Comparison of ENCODE assay signal across 8 cellular contexts in the genomic region with DNA sequence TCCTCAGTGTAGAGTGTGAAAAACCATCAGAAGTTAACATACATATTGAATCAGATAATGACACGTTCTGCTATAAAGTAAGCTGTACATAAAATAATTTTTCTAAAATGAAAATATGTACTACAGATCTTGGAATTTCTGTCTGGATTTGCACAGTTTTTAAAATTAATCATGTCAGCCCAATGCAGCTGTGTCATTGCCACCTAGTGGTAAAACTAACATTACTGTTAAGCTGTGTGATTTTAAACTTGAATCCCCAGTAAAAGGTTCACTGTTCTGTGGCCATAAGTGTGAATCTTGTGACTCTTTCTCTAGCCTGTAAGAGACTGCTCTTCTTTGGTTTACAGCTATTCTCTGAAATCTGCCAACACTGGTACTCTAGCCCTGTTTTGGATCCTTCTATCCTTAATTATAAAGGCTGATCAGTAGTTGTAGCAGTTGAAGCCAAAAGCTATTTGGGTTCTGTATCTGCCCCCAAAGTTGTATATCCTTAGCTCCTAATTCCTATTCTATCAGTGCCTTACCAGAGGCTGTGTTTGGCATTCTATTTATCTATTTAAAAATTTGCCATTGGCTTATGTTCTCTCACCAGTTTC. TPM values are rescaled to one million over a fixed set of nuclear protein-coding genes. Genes with fewer than 3 reads are reported as not detected.
DNase-seq lines count a peak whose midpoint lies in the region; ATAC-seq, FAIRE-seq and TF ChIP-seq lines count a peak whose summit lies in the region.

No MANE protein-coding gene starts in this region.

- H3K9me3 Mint-ChIP-seq in brain = peaks cover 0 to 8% (median 4%) of the 10 kb centered on the region in 5 experiments

- H3K27me3 ChIP-seq in right lobe of liver = no peaks in the 10 kb centered on the region
- H3K27me3 ChIP-seq in MG63 = no peaks in the 10 kb centered on the region

- no peak overlapping the region for H3K27ac ChIP-seq in right lobe of liver

- no peak for TF ChIP-seq POLR2A in right lobe of liver (IDR thresholded peaks at IDR 0.05)

- 9% methylated on average over 1 of the region's 1 CpG for WGBS in right lobe of liver (ENCODE audit: insufficient coverage, low coverage, low lambda C conversion rate, missing lambda C conversion rate)

- peaks cover 41% of the 10 kb centered on the region for H3K4me1 Mint-ChIP-seq in brain

- intact Hi-C loops in right lobe of liver (cut with DNase I) = no loop called here

- ATAC-seq in right lobe of liver = no peak
- ATAC-seq in GM19023 (IDR thresholded peaks at IDR 0.05; ENCODE audit: unreplicated experiment) = no peak
- no peak for ATAC-seq in GM19467 (IDR thresholded peaks at IDR 0.05; ENCODE audit: unreplicated experiment)

- peak; percentile 14 for DNase-seq in GM04504 (ENCODE audit: low read depth)
- peak; percentile 36 for DNase-seq in NCI-H146 (lab: John Stamatoyannopoulos, UW)
- no peak for DNase-seq in right lobe of liver
- DNase-seq in MG63 = no peak

- H3K9me3 ChIP-seq in right lobe of liver (no peaks in the 10 kb centered on the region), MG63 (no peaks in the 10 kb centered on the region)

- peak; percentile 77 for FAIRE-seq in A204.1 (lab: Jason Lieb, UNC)

- TF ChIP-seq CTCF in brain (conservative IDR thresholded peaks at IDR 0.05) (peak; percentile 59 to 77), right lobe of liver (IDR thresholded peaks at IDR 0.05) (peak; percentile 64 to 72 (median 70))

- H3K36me3 ChIP-seq in right lobe of liver (no peaks in the 10 kb centered on the region), MG63 (no peaks in the 10 kb centered on the region)

- H3K27me3 Mint-ChIP-seq in brain = peaks cover 10% of the 10 kb centered on the region

- H3K4me3 ChIP-seq in right lobe of liver = no peak overlapping the region
- H3K4me3 ChIP-seq in MG63 = no peak overlapping the region

- no peak overlapping the region for H3K27ac Mint-ChIP-seq in brain

- peaks cover 21% of the 10 kb centered on the region for H3K36me3 Mint-ChIP-seq in brain

- H3K4me3 Mint-ChIP-seq in brain = peak overlapping the region in 1 of 5 experiments; percentile 21

- peaks cover 0 to 2% (median under 1%) of the 10 kb centered on the region in 4 donors for H3K4me1 ChIP-seq in right lobe of liver

RNA-seq across cellular contexts. Expression of gene JRKL, which starts 4.0 kb away (rescaled TPM):
- 3.6 TPM for polyA plus RNA-seq in brain (ENCODE audit: insufficient read depth, low read depth, low replicate concordance)
- 1 to 10 TPM in 5 of 6 experiments, under 1 TPM in 1; 0.86 to 2.7 (median 1.6) TPM for total RNA-seq in right lobe of liver
- total RNA-seq in MG63 (2014; rRNA removed; shearing (Covaris generic); ENCODE audit: low replicate concordance) = 1.5 and 1.8 TPM in 2 replicates

RNA-seq across cellular contexts. Expression of gene CCDC82, which starts 4.1 kb away (rescaled TPM):
- 5.1 TPM for polyA plus RNA-seq in brain (ENCODE audit: insufficient read depth, low read depth, low replicate concordance)
- 10 to 100 TPM in 3 of 6 experiments, 1 to 10 TPM in 3; 8.2 to 12.0 (median 9.6) TPM for total RNA-seq in right lobe of liver
- total RNA-seq in MG63 (2014; rRNA removed; shearing (Covaris generic); ENCODE audit: low replicate concordance) = 3.4 and 9.9 TPM in 2 replicates

RNA-seq across cellular contexts. Expression of gene MAML2, which starts 50.9 kb away (rescaled TPM):
- polyA plus RNA-seq in brain (ENCODE audit: insufficient read depth, low read depth, low replicate concordance) = 4.5 TPM
- 1 to 10 TPM in 5 of 6 experiments, under 1 TPM in 1; 0.92 to 2.3 (median 1.9) TPM for total RNA-seq in right lobe of liver
- total RNA-seq in MG63 (2014; rRNA removed; shearing (Covaris generic); ENCODE audit: low replicate concordance) = 0.82 and 1.7 TPM in 2 replicates

Comparison
In these comparisons a context has a peak if more than half of its experiments do, and no peak if none do; other contexts are left out.
1. DNase-seq: peak in GM04504 (single experiment) and NCI-H146 (single experiment); none in right lobe of liver (0 of 3) and MG63 (single experiment).